ENCODE assay signal across 28 cellular contexts in genomic region chr6:97677626-97678025, GRCh38.
"Had no signal": no experiment of that assay in that cellular context is flagged by ENCODE, and none has a peak within 500 bp of the region (broad histone marks: within the 10 kb centered on the region; RNA-seq: fewer than 3 reads in every experiment).

No MANE protein-coding gene starts in this region.

- H3K4me3 ChIP-seq: colonic mucosa, esophagus muscularis mucosa, gastroesophageal sphincter, heart right ventricle, left lung, ovary, psoas muscle, skin epidermis, spleen, thoracic aorta, tibial nerve, upper lobe of left lung had no signal

- H3K4me3 Mint-ChIP-seq: dendritic cell treated with granulocyte-macrophage colony-stimulating factor and Interleukin-4, amounts not matched to agents 40 ng/mL and 50 ng/mL, for 4 days; mesothelial cell of epicardium; naive thymus-derived CD4-positive, alpha-beta T cell; nephron; stimulated activated memory B cell treated with anti-CD40 and anti-IgM and Interleukin-4, amounts not matched to agents 10 μg/mL and 1 μg/mL and 100 μg/mL, for 72 hours; stimulated activated naive CD8-positive, alpha-beta T cell treated with anti-CD3 and anti-CD28 coated beads, Interleukin-15, Interleukin-2, amounts not matched to agents 100 ng/mL and 50 ng/mL, for 24 hours had no signal

- DNase-seq: colonic mucosa; effector memory CD4-positive, alpha-beta T cell; foreskin keratinocyte; glutamatergic neuron; heart right ventricle; hippocampal formation; left cardiac atrium; left lung; mesenchymal stem cell; naive thymus-derived CD4-positive, alpha-beta T cell; occipital lobe; ovary; posterior cingulate gyrus; psoas muscle; right cardiac atrium; spleen; stimulated activated CD4-positive, alpha-beta T cell treated with anti-CD3 and anti-CD28 coated beads, Interleukin-4, amount 100 ng/mL, for 4 hours; upper lobe of left lung had no signal

- H3K27me3 ChIP-seq: colonic mucosa, esophagus muscularis mucosa, foreskin keratinocyte, gastroesophageal sphincter, heart right ventricle, left lung, ovary, spleen, tibial nerve, upper lobe of left lung had no signal

- H3K27ac Mint-ChIP-seq: dendritic cell treated with granulocyte-macrophage colony-stimulating factor and Interleukin-4, amounts not matched to agents 40 ng/mL and 50 ng/mL, for 4 days; mesothelial cell of epicardium; naive thymus-derived CD4-positive, alpha-beta T cell; nephron; stimulated activated memory B cell treated with anti-CD40 and anti-IgM and Interleukin-4, amounts not matched to agents 10 μg/mL and 1 μg/mL and 100 μg/mL, for 72 hours; stimulated activated naive CD8-positive, alpha-beta T cell treated with anti-CD3 and anti-CD28 coated beads, Interleukin-15, Interleukin-2, amounts not matched to agents 100 ng/mL and 50 ng/mL, for 24 hours had no signal

- H3K27ac ChIP-seq: colonic mucosa, esophagus muscularis mucosa, foreskin keratinocyte, gastroesophageal sphincter, heart right ventricle, left lung, ovary, psoas muscle, skin epidermis, spleen, thoracic aorta, tibial nerve, upper lobe of left lung had no signal

- H3K4me1 Mint-ChIP-seq: mesothelial cell of epicardium; naive thymus-derived CD4-positive, alpha-beta T cell; nephron; stimulated activated memory B cell treated with anti-CD40 and anti-IgM and Interleukin-4, amounts not matched to agents 10 μg/mL and 1 μg/mL and 100 μg/mL, for 72 hours had no signal

- H3K4me1 ChIP-seq: colonic mucosa, esophagus muscularis mucosa, foreskin keratinocyte, gastroesophageal sphincter, heart right ventricle, left lung, psoas muscle, spleen, tibial nerve, upper lobe of left lung had no signal

- H3K27me3 Mint-ChIP-seq: dendritic cell treated with granulocyte-macrophage colony-stimulating factor and Interleukin-4, amounts not matched to agents 40 ng/mL and 50 ng/mL, for 4 days; naive thymus-derived CD4-positive, alpha-beta T cell; stimulated activated memory B cell treated with anti-CD40 and anti-IgM and Interleukin-4, amounts not matched to agents 10 μg/mL and 1 μg/mL and 100 μg/mL, for 72 hours; stimulated activated naive CD8-positive, alpha-beta T cell treated with anti-CD3 and anti-CD28 coated beads, Interleukin-15, Interleukin-2, amounts not matched to agents 100 ng/mL and 50 ng/mL, for 24 hours had no signal

- H3K9me3 Mint-ChIP-seq: dendritic cell treated with granulocyte-macrophage colony-stimulating factor and Interleukin-4, amounts not matched to agents 40 ng/mL and 50 ng/mL, for 4 days; mesothelial cell of epicardium; nephron had no signal

- H3K36me3 ChIP-seq: colonic mucosa, esophagus muscularis mucosa, gastroesophageal sphincter, heart right ventricle, left lung, ovary, spleen, thoracic aorta, tibial nerve, upper lobe of left lung had no signal

- H3K36me3 Mint-ChIP-seq: mesothelial cell of epicardium; naive thymus-derived CD4-positive, alpha-beta T cell; stimulated activated memory B cell treated with anti-CD40 and anti-IgM and Interleukin-4, amounts not matched to agents 10 μg/mL and 1 μg/mL and 100 μg/mL, for 72 hours had no signal

- H3K9me3 ChIP-seq: colonic mucosa, esophagus muscularis mucosa, gastroesophageal sphincter, heart right ventricle, left lung, ovary, psoas muscle, spleen, thoracic aorta, tibial nerve, upper lobe of left lung had no signal
